In the genomic region with DNA sequence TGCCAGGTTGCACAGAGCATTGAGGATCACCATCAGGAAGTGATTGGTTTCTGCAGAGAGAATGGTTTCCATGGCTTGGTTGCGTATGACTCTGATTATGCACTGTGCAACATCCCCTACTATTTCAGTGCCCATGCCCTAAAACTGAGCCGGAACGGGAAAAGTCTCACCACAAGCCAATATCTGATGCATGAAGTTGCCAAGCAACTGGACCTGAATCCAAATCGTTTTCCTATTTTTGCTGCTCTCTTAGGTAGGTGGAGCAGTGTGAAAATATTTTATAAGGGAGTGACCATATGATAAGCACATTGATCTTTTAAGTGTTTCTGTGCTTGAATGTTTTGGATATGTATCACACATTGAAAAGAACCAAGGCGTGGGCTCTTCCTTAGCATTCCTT, we compare ENCODE assay signal across 1 cellular context.
TF ChIP-seq lines count a peak whose summit lies in the region.

No MANE protein-coding gene starts in this region.

TF ChIP-seq in K562, 482 proteins besides CTCF, POLR2A, EP300 and RAD21:
- TF ChIP-seq EP400 (IDR thresholded peaks at IDR 0.05) = no peak
- TF ChIP-seq, protein P1, sequence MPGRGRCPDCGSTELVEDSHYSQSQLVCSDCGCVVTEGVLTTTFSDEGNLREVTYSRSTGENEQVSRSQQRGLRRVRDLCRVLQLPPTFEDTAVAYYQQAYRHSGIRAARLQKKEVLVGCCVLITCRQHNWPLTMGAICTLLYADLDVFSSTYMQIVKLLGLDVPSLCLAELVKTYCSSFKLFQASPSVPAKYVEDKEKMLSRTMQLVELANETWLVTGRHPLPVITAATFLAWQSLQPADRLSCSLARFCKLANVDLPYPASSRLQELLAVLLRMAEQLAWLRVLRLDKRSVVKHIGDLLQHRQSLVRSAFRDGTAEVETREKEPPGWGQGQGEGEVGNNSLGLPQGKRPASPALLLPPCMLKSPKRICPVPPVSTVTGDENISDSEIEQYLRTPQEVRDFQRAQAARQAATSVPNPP (IDR thresholded peaks at IDR 0.05; ENCODE audit: borderline replicate concordance, insufficient read depth, insufficient read length) = no peak
- TF ChIP-seq, protein P2, sequence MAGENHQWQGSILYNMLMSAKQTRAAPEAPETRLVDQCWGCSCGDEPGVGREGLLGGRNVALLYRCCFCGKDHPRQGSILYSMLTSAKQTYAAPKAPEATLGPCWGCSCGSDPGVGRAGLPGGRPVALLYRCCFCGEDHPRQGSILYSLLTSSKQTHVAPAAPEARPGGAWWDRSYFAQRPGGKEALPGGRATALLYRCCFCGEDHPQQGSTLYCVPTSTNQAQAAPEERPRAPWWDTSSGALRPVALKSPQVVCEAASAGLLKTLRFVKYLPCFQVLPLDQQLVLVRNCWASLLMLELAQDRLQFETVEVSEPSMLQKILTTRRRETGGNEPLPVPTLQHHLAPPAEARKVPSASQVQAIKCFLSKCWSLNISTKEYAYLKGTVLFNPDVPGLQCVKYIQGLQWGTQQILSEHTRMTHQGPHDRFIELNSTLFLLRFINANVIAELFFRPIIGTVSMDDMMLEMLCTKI (IDR thresholded peaks at IDR 0.05; ENCODE audit: partially characterized antibody) = no peak
- TF ChIP-seq NFRKB (IDR thresholded peaks at IDR 0.05; ENCODE audit: low read depth) = no peak
- TF ChIP-seq, protein P3, sequence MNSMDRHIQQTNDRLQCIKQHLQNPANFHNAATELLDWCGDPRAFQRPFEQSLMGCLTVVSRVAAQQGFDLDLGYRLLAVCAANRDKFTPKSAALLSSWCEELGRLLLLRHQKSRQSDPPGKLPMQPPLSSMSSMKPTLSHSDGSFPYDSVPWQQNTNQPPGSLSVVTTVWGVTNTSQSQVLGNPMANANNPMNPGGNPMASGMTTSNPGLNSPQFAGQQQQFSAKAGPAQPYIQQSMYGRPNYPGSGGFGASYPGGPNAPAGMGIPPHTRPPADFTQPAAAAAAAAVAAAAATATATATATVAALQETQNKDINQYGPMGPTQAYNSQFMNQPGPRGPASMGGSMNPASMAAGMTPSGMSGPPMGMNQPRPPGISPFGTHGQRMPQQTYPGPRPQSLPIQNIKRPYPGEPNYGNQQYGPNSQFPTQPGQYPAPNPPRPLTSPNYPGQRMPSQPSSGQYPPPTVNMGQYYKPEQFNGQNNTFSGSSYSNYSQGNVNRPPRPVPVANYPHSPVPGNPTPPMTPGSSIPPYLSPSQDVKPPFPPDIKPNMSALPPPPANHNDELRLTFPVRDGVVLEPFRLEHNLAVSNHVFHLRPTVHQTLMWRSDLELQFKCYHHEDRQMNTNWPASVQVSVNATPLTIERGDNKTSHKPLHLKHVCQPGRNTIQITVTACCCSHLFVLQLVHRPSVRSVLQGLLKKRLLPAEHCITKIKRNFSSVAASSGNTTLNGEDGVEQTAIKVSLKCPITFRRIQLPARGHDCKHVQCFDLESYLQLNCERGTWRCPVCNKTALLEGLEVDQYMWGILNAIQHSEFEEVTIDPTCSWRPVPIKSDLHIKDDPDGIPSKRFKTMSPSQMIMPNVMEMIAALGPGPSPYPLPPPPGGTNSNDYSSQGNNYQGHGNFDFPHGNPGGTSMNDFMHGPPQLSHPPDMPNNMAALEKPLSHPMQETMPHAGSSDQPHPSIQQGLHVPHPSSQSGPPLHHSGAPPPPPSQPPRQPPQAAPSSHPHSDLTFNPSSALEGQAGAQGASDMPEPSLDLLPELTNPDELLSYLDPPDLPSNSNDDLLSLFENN (IDR thresholded peaks at IDR 0.05; ENCODE audit: low read depth in 2 of 2, low read length in 2 of 2) = no peak
- TF ChIP-seq RNF2 (IDR thresholded peaks at IDR 0.05) = no peak
- TF ChIP-seq, protein P4, sequence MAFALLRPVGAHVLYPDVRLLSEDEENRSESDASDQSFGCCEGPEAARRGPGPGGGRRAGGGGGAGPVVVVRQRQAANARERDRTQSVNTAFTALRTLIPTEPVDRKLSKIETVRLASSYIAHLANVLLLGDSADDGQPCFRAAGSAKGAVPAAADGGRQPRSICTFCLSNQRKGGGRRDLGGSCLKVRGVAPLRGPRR (CRISPR knock-in tag; IDR thresholded peaks at IDR 0.05) = no peak
- no peak for TF ChIP-seq COPS2 (conservative IDR thresholded peaks at IDR 0.05)
- TF ChIP-seq ZNF217 (CRISPR knock-in tag; IDR thresholded peaks at IDR 0.05) = no peak
- TF ChIP-seq ZBED1 (IDR thresholded peaks at IDR 0.05) = no peak
- TF ChIP-seq, protein P5, sequence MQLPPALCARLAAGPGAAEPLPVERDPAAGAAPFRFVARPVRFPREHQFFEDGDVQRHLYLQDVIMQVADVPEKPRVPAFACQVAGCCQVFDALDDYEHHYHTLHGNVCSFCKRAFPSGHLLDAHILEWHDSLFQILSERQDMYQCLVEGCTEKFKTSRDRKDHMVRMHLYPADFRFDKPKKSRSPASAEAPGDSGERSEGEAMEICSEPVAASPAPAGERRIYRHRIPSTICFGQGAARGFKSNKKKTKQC (CRISPR knock-in tag; IDR thresholded peaks at IDR 0.05) = no peak
- no peak for TF ChIP-seq ZNF76 (CRISPR knock-in tag; IDR thresholded peaks at IDR 0.05; ENCODE audit: borderline replicate concordance)
- TF ChIP-seq BACH1 (tag; IDR thresholded peaks at IDR 0.05) = no peak
- no peak for TF ChIP-seq TRIM28 (IDR thresholded peaks at IDR 0.05)
- no peak for TF ChIP-seq KLF10 (CRISPR knock-in tag; IDR thresholded peaks at IDR 0.05)
TF ChIP-seq in K562: peak in this region for 0.
